In the genomic region with DNA sequence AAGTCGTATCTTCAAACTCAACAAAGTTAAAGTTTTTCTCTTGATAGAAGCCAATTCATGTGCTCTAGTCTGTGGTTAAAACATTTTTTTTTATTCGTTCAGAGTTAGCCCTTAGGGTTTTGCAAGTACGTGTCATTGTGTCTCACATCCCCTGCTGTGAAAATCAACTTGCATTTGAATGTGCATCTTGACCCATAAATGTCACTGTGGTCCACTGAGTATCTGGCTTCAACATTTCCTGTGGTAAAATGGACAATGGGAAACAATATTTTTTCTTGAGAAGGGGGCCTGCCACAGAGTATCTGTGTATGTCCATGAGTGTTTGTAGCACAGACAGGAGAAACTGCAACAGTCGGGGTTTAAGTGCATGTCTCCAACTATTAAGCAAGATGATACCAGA, we compare ENCODE assay signal across 17 cellular contexts.
DNase-seq lines count a peak whose midpoint lies in the region; ATAC-seq and TF ChIP-seq lines count a peak whose summit lies in the region.
"Had no signal": no experiment of that assay in that cellular context is flagged by ENCODE, and none has a peak within 500 bp of the region (broad histone marks: within the 10 kb centered on the region; RNA-seq: fewer than 3 reads in every experiment).

No MANE protein-coding gene starts in this region.

- H3K36me3 Mint-ChIP-seq in activated T-helper 1 cell treated with anti-CD3 and anti-CD28 coated beads, Interleukin-12 subunit alpha, Interleukin-12 subunit beta, Interleukin-2, Interleukin-4 antibody, amounts not matched to agents 30 ng/mL and 10 ng/mL and 1 ng/mL, durations not matched to agents 14 hours and 24 hours and 36 hours (ENCODE audit: low read depth), result no peaks in the 10 kb centered on the region
- H3K36me3 Mint-ChIP-seq: CD14-positive monocyte; naive thymus-derived CD4-positive, alpha-beta T cell had no signal

- no peak for TF ChIP-seq CTCF in osteoblast (IDR thresholded peaks at IDR 0.05; ENCODE audit: extremely low read depth, low read depth, low read length)
- no peak for TF ChIP-seq CTCF in left ventricle myocardium inferior (IDR thresholded peaks at IDR 0.05; ENCODE audit: borderline replicate concordance)

- H3K27me3 ChIP-seq in osteoblast (ENCODE audit: insufficient read depth, low read length) (no peaks in the 10 kb centered on the region), left ventricle myocardium inferior (ENCODE audit: low read depth) (peaks cover 2% of the 10 kb centered on the region)

- no peaks in the 10 kb centered on the region for H4K20me1 ChIP-seq in osteoblast (ENCODE audit: insufficient read depth, low read length)

- DNase-seq in G401 (ENCODE audit: low spot score), result peak; percentile 5
- DNase-seq in astrocyte of the hippocampus (ENCODE audit: low read depth, low spot score), result peak; percentile 66
- DNase-seq in osteoblast (ENCODE audit: insufficient read length, low spot score, missing footprints), result no peak
- DNase-seq in activated T-helper 1 cell treated with anti-CD3 and anti-CD28 coated beads, Interleukin-12 subunit alpha, Interleukin-12 subunit beta, Interleukin-2, Interleukin-4 antibody, amounts not matched to agents 30 ng/mL and 10 ng/mL and 1 ng/mL, durations not matched to agents 14 hours and 24 hours and 36 hours (ENCODE audit: low spot score), result no peak
- no peak for DNase-seq in left ventricle myocardium inferior
- DNase-seq: activated CD4-positive, alpha-beta T cell treated with anti-CD3 and anti-CD28 coated beads for 4 hours; activated CD8-positive, alpha-beta memory T cell treated with anti-CD3 and anti-CD28 coated beads, Interleukin-2, amount 50 U/mL, for 48 hours; activated naive CD4-positive, alpha-beta T cell treated with Interleukin-2 at 50 U/mL for 16 hours; effector memory CD4-positive, alpha-beta T cell; naive thymus-derived CD4-positive, alpha-beta T cell; NCI-H2107; psoas muscle; SHP77 treated with DMSO at 0.1 percent for 48 hours had no signal

- H3K27me3 Mint-ChIP-seq in activated T-helper 1 cell treated with anti-CD3 and anti-CD28 coated beads, Interleukin-12 subunit alpha, Interleukin-12 subunit beta, Interleukin-2, Interleukin-4 antibody, amounts not matched to agents 30 ng/mL and 10 ng/mL and 1 ng/mL, durations not matched to agents 14 hours and 24 hours and 36 hours (ENCODE audit: insufficient read depth), result no peaks in the 10 kb centered on the region
- H3K27me3 Mint-ChIP-seq: naive thymus-derived CD4-positive, alpha-beta T cell had no signal

- no peaks in the 10 kb centered on the region for H3K4me1 Mint-ChIP-seq in activated T-helper 1 cell treated with anti-CD3 and anti-CD28 coated beads, Interleukin-12 subunit alpha, Interleukin-12 subunit beta, Interleukin-2, Interleukin-4 antibody, amounts not matched to agents 30 ng/mL and 10 ng/mL and 1 ng/mL, durations not matched to agents 14 hours and 24 hours and 36 hours (ENCODE audit: low read depth)
- H3K4me1 Mint-ChIP-seq: CD14-positive monocyte; naive thymus-derived CD4-positive, alpha-beta T cell had no signal

- no peaks in the 10 kb centered on the region for H3K9me3 Mint-ChIP-seq in activated T-helper 1 cell treated with anti-CD3 and anti-CD28 coated beads, Interleukin-12 subunit alpha, Interleukin-12 subunit beta, Interleukin-2, Interleukin-4 antibody, amounts not matched to agents 30 ng/mL and 10 ng/mL and 1 ng/mL, durations not matched to agents 14 hours and 24 hours and 36 hours

- H3K4me3 Mint-ChIP-seq in activated T-helper 1 cell treated with anti-CD3 and anti-CD28 coated beads, Interleukin-12 subunit alpha, Interleukin-12 subunit beta, Interleukin-2, Interleukin-4 antibody, amounts not matched to agents 30 ng/mL and 10 ng/mL and 1 ng/mL, durations not matched to agents 14 hours and 24 hours and 36 hours, result no peak overlapping the region
- H3K4me3 Mint-ChIP-seq: CD14-positive monocyte; naive thymus-derived CD4-positive, alpha-beta T cell had no signal

- no peaks in the 10 kb centered on the region for H3K36me3 ChIP-seq in osteoblast (ENCODE audit: insufficient read depth, low read length)
- H3K36me3 ChIP-seq in left ventricle myocardium inferior, result no peaks in the 10 kb centered on the region

- no peak overlapping the region for H3K4me2 ChIP-seq in osteoblast (ENCODE audit: insufficient read depth, low read length)

- H2AFZ ChIP-seq in osteoblast (ENCODE audit: low read length), result no peak overlapping the region

- H3K9me3 ChIP-seq in osteoblast (ENCODE audit: low read depth, low read length) (no peaks in the 10 kb centered on the region), left ventricle myocardium inferior (replicated peaks) (no peaks in the 10 kb centered on the region)
- H3K9me3 ChIP-seq: psoas muscle had no signal

- H3K4me3 ChIP-seq in osteoblast (ENCODE audit: insufficient read depth, low read length) (no peak overlapping the region), left ventricle myocardium inferior (no peak overlapping the region)
- H3K4me3 ChIP-seq: GM12878, psoas muscle had no signal

- no peak for ATAC-seq in HG03457 (IDR thresholded peaks at IDR 0.05; ENCODE audit: unreplicated experiment)
- ATAC-seq: GM12878; naive thymus-derived CD4-positive, alpha-beta T cell; psoas muscle had no signal

- TF ChIP-seq EP300 in Ishikawa (IDR thresholded peaks at IDR 0.05; ENCODE audit: borderline replicate concordance), result peak; percentile 99

- peak overlapping the region; percentile 14 for H3K27ac ChIP-seq in osteoblast (ENCODE audit: low read depth, low read length)
- H3K27ac ChIP-seq in left ventricle myocardium inferior (replicated peaks), result no peak overlapping the region
- H3K27ac ChIP-seq: psoas muscle had no signal

- intact Hi-C loops in activated T-helper 1 cell treated with anti-CD3 and anti-CD28 coated beads, Interleukin-12 subunit alpha, Interleukin-12 subunit beta, Interleukin-2, Interleukin-4 antibody, amounts not matched to agents 30 ng/mL and 10 ng/mL and 1 ng/mL, durations not matched to agents 14 hours and 24 hours and 36 hours (cut with micrococcal nuclease), result no loop called here
- intact Hi-C loops in left ventricle myocardium inferior (cut with micrococcal nuclease), result no loop called here

- H3K27ac Mint-ChIP-seq in activated T-helper 1 cell treated with anti-CD3 and anti-CD28 coated beads, Interleukin-12 subunit alpha, Interleukin-12 subunit beta, Interleukin-2, Interleukin-4 antibody, amounts not matched to agents 30 ng/mL and 10 ng/mL and 1 ng/mL, durations not matched to agents 14 hours and 24 hours and 36 hours, result no peak overlapping the region
- H3K27ac Mint-ChIP-seq: CD14-positive monocyte; naive thymus-derived CD4-positive, alpha-beta T cell had no signal

- in situ Hi-C loops in G401 (cut with HindIII; ENCODE audit: low sequenced_read_pairs), result no loop called here

- TF ChIP-seq RAD21 in Ishikawa (IDR thresholded peaks at IDR 0.05; ENCODE audit: low read depth), result peak; percentile 30; the same call in 1 of the 2 replicates

- H3K4me1 ChIP-seq in osteoblast (ENCODE audit: insufficient read depth, low read length), result peaks cover 50% of the 10 kb centered on the region
- no peaks in the 10 kb centered on the region for H3K4me1 ChIP-seq in left ventricle myocardium inferior
- H3K4me1 ChIP-seq: psoas muscle had no signal

- H3K79me2 ChIP-seq in osteoblast (ENCODE audit: insufficient read depth, low read length), result no peaks in the 10 kb centered on the region

TF ChIP-seq in Ishikawa, 13 proteins besides CTCF, POLR2A, EP300 and RAD21 (continues in another document):
- TF ChIP-seq NFIC (IDR thresholded peaks at IDR 0.05) (peak; percentile 88), TCF12 (IDR thresholded peaks at IDR 0.05; ENCODE audit: low read depth) (peak; percentile 97), CREB1 (IDR thresholded peaks at IDR 0.05; ENCODE audit: low read depth) (no peak), EGR1 (IDR thresholded peaks at IDR 0.05) (no peak), USF1 (IDR thresholded peaks at IDR 0.05) (no peak), ZBTB7A (IDR thresholded peaks at IDR 0.05; ENCODE audit: low read depth) (no peak), CEBPB (IDR thresholded peaks at IDR 0.05) (peak; percentile 65; the same call in 1 of the 2 replicates), TAF1 (IDR thresholded peaks at IDR 0.05; ENCODE audit: low read depth) (no peak), YY1 (IDR thresholded peaks at IDR 0.05; ENCODE audit: low read depth) (no peak)
- TF ChIP-seq, protein P1, sequence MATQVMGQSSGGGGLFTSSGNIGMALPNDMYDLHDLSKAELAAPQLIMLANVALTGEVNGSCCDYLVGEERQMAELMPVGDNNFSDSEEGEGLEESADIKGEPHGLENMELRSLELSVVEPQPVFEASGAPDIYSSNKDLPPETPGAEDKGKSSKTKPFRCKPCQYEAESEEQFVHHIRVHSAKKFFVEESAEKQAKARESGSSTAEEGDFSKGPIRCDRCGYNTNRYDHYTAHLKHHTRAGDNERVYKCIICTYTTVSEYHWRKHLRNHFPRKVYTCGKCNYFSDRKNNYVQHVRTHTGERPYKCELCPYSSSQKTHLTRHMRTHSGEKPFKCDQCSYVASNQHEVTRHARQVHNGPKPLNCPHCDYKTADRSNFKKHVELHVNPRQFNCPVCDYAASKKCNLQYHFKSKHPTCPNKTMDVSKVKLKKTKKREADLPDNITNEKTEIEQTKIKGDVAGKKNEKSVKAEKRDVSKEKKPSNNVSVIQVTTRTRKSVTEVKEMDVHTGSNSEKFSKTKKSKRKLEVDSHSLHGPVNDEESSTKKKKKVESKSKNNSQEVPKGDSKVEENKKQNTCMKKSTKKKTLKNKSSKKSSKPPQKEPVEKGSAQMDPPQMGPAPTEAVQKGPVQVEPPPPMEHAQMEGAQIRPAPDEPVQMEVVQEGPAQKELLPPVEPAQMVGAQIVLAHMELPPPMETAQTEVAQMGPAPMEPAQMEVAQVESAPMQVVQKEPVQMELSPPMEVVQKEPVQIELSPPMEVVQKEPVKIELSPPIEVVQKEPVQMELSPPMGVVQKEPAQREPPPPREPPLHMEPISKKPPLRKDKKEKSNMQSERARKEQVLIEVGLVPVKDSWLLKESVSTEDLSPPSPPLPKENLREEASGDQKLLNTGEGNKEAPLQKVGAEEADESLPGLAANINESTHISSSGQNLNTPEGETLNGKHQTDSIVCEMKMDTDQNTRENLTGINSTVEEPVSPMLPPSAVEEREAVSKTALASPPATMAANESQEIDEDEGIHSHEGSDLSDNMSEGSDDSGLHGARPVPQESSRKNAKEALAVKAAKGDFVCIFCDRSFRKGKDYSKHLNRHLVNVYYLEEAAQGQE (IDR thresholded peaks at IDR 0.05; ENCODE audit: low read depth), result no peak
- TF ChIP-seq, protein P2, sequence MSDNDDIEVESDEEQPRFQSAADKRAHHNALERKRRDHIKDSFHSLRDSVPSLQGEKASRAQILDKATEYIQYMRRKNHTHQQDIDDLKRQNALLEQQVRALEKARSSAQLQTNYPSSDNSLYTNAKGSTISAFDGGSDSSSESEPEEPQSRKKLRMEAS (IDR thresholded peaks at IDR 0.05), result peak; percentile 57

Comparison
In these comparisons a context has a peak if more than half of its experiments do, and no peak if none do; other contexts are left out.
1. DNase-seq: peak in G401 (single experiment) and astrocyte of the hippocampus (single experiment); none in osteoblast (single experiment), activated T-helper 1 cell treated with anti-CD3 and anti-CD28 coated beads, Interleukin-12 subunit alpha, Interleukin-12 subunit beta, Interleukin-2, Interleukin-4 antibody, amounts not matched to agents 30 ng/mL and 10 ng/mL and 1 ng/mL, durations not matched to agents 14 hours and 24 hours and 36 hours (single experiment) and left ventricle myocardium inferior (single experiment).